In the genomic region with DNA sequence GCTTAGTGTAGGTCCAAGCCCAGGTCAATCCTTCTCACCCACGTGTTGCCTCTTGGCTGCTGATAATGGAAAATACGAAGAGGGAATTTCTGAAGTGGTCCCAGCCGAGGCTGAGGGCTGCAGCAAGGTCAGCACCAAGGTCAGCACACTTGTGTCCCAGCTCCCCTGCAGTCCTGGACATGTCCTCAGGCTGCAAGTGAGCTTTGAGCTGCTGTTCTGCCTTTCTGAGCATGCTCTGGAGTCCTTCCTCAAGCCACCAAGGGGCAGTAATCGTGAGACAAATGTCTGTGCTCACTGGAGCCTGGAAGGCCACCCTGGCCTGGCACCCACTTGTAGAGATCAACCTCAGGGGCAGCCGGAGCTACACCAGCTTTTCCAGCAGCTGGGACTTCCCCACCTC, we compare ENCODE assay signal across 28 cellular contexts. TPM values are rescaled to one million over a fixed set of nuclear protein-coding genes. Genes with fewer than 3 reads are reported as not detected.
DNase-seq lines count a peak whose midpoint lies in the region; ATAC-seq, FAIRE-seq and TF ChIP-seq lines count a peak whose summit lies in the region.
"Had no signal": no experiment of that assay in that cellular context is flagged by ENCODE, and none has a peak within 500 bp of the region (broad histone marks: within the 10 kb centered on the region; RNA-seq: fewer than 3 reads in every experiment).

No MANE protein-coding gene starts in this region.

- H2BK20ac ChIP-seq in IMR-90 (ENCODE audit: low read depth, low read length), result no peak overlapping the region

- H3K4me1 Mint-ChIP-seq in nephron progenitor cell (no peaks in the 10 kb centered on the region), neural progenitor cell (no peaks in the 10 kb centered on the region)
- H3K4me1 Mint-ChIP-seq: natural killer cell had no signal

- H3K4me3 Mint-ChIP-seq in nephron progenitor cell, result no peak overlapping the region
- no peak overlapping the region for H3K4me3 Mint-ChIP-seq in neural progenitor cell
- H3K4me3 Mint-ChIP-seq: activated CD4-positive, alpha-beta memory T cell treated with anti-CD3 and anti-CD28 coated beads for 36 hours; natural killer cell; stimulated activated naive B cell treated with anti-CD40 and anti-IgM and Interleukin-4, amounts not matched to agents 10 μg/mL and 1 μg/mL and 100 μg/mL, for 72 hours had no signal

- H3K4me1 ChIP-seq in IMR-90 (ENCODE audit: control insufficient read depth, insufficient read depth, low read length) (no peaks in the 10 kb centered on the region), K562 (replicated peaks in 1 of 2; ENCODE audit: control insufficient read depth in 2 of 2, insufficient read depth in 2 of 2, low read length in 2 of 2) (peaks cover 0 to 3% of the 10 kb centered on the region in 2 experiments; a peak in 1 of 5 replicates), neural progenitor cell (no peaks in the 10 kb centered on the region)
- H3K4me1 ChIP-seq: tibial artery had no signal

- H2AK9ac ChIP-seq in IMR-90 (replicated peaks; ENCODE audit: low read depth, low read length, poor library complexity), result no peak overlapping the region

- H3K79me2 ChIP-seq in K562 (ENCODE audit: control insufficient read depth, insufficient read depth, low read length), result no peaks in the 10 kb centered on the region
- H3K79me2 ChIP-seq in neural progenitor cell (ENCODE audit: low read depth), result no peaks in the 10 kb centered on the region

- H3K9me3 Mint-ChIP-seq in nephron progenitor cell, result no peaks in the 10 kb centered on the region
- no peaks in the 10 kb centered on the region for H3K9me3 Mint-ChIP-seq in neural progenitor cell
- H3K9me3 Mint-ChIP-seq: activated CD4-positive, alpha-beta memory T cell treated with anti-CD3 and anti-CD28 coated beads for 36 hours; natural killer cell had no signal

- H3K79me1 ChIP-seq in IMR-90 (ENCODE audit: low read depth in 1 of 2, low read length in 2 of 2), result no peaks in the 10 kb centered on the region

- no peak overlapping the region for H3K27ac Mint-ChIP-seq in nephron progenitor cell
- H3K27ac Mint-ChIP-seq in neural progenitor cell, result no peak overlapping the region
- H3K27ac Mint-ChIP-seq: activated CD4-positive, alpha-beta memory T cell treated with anti-CD3 and anti-CD28 coated beads for 36 hours; natural killer cell; stimulated activated naive B cell treated with anti-CD40 and anti-IgM and Interleukin-4, amounts not matched to agents 10 μg/mL and 1 μg/mL and 100 μg/mL, for 72 hours had no signal

- H3K36me3 Mint-ChIP-seq in nephron progenitor cell (ENCODE audit: low read depth) (no peaks in the 10 kb centered on the region), neural progenitor cell (no peaks in the 10 kb centered on the region)
- H3K36me3 Mint-ChIP-seq: activated CD4-positive, alpha-beta memory T cell treated with anti-CD3 and anti-CD28 coated beads for 36 hours; natural killer cell; stimulated activated naive B cell treated with anti-CD40 and anti-IgM and Interleukin-4, amounts not matched to agents 10 μg/mL and 1 μg/mL and 100 μg/mL, for 72 hours had no signal

- H3K4me2 ChIP-seq in IMR-90 (ENCODE audit: low read depth, low read length), result no peak overlapping the region
- no peak overlapping the region for H3K4me2 ChIP-seq in K562 (ENCODE audit: insufficient read depth, low read length)
- H3K4me2 ChIP-seq in neural progenitor cell, result no peak overlapping the region

- FAIRE-seq in K562 (lab: Jason Lieb, UNC), result no peak
- FAIRE-seq: frontal cortex had no signal

- no peak overlapping the region for H2BK5ac ChIP-seq in IMR-90 (ENCODE audit: low read depth, low read length, poor library complexity, severe bottlenecking)

- H3K56ac ChIP-seq in IMR-90 (ENCODE audit: extremely low read depth, insufficient read depth, low read length), result no peak overlapping the region

- no peak overlapping the region for H3K23ac ChIP-seq in IMR-90 (ENCODE audit: low read depth, low read length)

- H3K9me3 ChIP-seq in IMR-90 (ENCODE audit: control insufficient read depth, insufficient read depth, low read length) (no peaks in the 10 kb centered on the region), K562 (replicated peaks; ENCODE audit: control insufficient read depth, insufficient read depth, low read depth, low read length) (no peaks in the 10 kb centered on the region), neural progenitor cell (ENCODE audit: low read depth) (no peaks in the 10 kb centered on the region)
- H3K9me3 ChIP-seq: tibial artery had no signal

- BruUV-seq in IMR-90 (replicated peaks; lab: Mats Ljungman, UMichigan) (no TSS peak), K562 (replicated peaks; lab: Mats Ljungman, UMichigan) (no TSS peak)

- no peak for ATAC-seq in IMR-90 (ENCODE audit: low read depth)
- peak; percentile 67 for ATAC-seq in K562
- ATAC-seq in GM18858 (IDR thresholded peaks at IDR 0.05; ENCODE audit: unreplicated experiment), result no peak
- ATAC-seq: natural killer cell; Panc1; stimulated activated naive B cell treated with anti-CD40 and anti-IgM and Interleukin-4, amounts not matched to agents 10 μg/mL and 1 μg/mL and 100 μg/mL, for 72 hours had no signal

- no peak overlapping the region for H4K8ac ChIP-seq in IMR-90 (ENCODE audit: low read depth in 2 of 2, low read length in 2 of 2)

- POLR2A ChIA-PET in IMR-90 (lab: Charles Lee; ENCODE audit: unreplicated experiment), result interaction anchor here (0.6 kb wide), 1 partner anchor 811 kb away, joined by 3 read pairs; no protein-coding TSS in a partner anchor
- POLR2A ChIA-PET in K562 (lab: Yijun Ruan, JAX), result interaction anchor here (0.7 to 1.3 kb wide), 2 partner anchors 15 to 85 kb away, joined by 3 read pairs; no protein-coding TSS in a partner anchor

- intact Hi-C loops in IMR-90 (cut with micrococcal nuclease) (no loop called here), K562 (cut with micrococcal nuclease) (no loop called here)

- H3K4me3 ChIP-seq in IMR-90 (ENCODE audit: insufficient read depth, low read depth, low read length) (no peak overlapping the region), K562 (no peak overlapping the region), neural progenitor cell (no peak overlapping the region)
- H3K4me3 ChIP-seq: cardiac muscle cell, dorsolateral prefrontal cortex, tibial artery had no signal

- H3K14ac ChIP-seq in IMR-90 (replicated peaks; ENCODE audit: low read depth, low read length), result no peak overlapping the region

- no peak overlapping the region for H2BK15ac ChIP-seq in IMR-90 (ENCODE audit: low read depth, low read length)

- TF ChIP-seq EP300 in K562 (IDR thresholded peaks at IDR 0.05; ENCODE audit: low read length), result no peak

- peak; percentile 67 for DNase-seq in ELF-1 (ENCODE audit: low read depth, low spot score)
- DNase-seq in IMR-90, result no peak
- peak in 1 of 4 experiments; percentile 21 for DNase-seq in K562 (ENCODE audit: extremely low read depth in 1 of 4, low spot score in 3 of 4)
- DNase-seq in nephron progenitor cell, result peak; percentile 42
- DNase-seq in AG20443 (ENCODE audit: low spot score), result no peak
- no peak for DNase-seq in neural progenitor cell (ENCODE audit: low spot score)
- DNase-seq: activated CD4-positive, alpha-beta memory T cell treated with anti-CD3 and anti-CD28 coated beads for 36 hours; activated T-cell treated with anti-CD3 and anti-CD28 coated beads, Interleukin-2, amount 50 U/mL, for 1 hour; amniotic stem cell; DND-41; dorsolateral prefrontal cortex; hypothalamus; mesenchymal stem cell; natural killer cell; NCI-H1694; stimulated activated CD4-positive, alpha-beta T cell treated with anti-CD3 and anti-CD28 coated beads, Interleukin-1b, Interleukin-23, amount 100 ng/mL, for 48 hours; stimulated activated naive B cell treated with anti-CD40 and anti-IgM and Interleukin-4, amounts not matched to agents 10 μg/mL and 1 μg/mL and 100 μg/mL, for 72 hours; T-helper 2 cell; tibial artery; WERI-Rb-1 had no signal

- H3K27me3 Mint-ChIP-seq in nephron progenitor cell (ENCODE audit: low read depth, poor library complexity), result peaks cover 27% of the 10 kb centered on the region
- peaks cover 2% of the 10 kb centered on the region for H3K27me3 Mint-ChIP-seq in neural progenitor cell (ENCODE audit: insufficient read depth, low read depth)

- TF ChIP-seq POLR2A in IMR-90 (IDR thresholded peaks at IDR 0.05; ENCODE audit: low read depth, low read length) (no peak), K562 (conservative IDR thresholded peaks at IDR 0.05) (no peak)

- no peak overlapping the region for H2AK5ac ChIP-seq in IMR-90 (ENCODE audit: low read depth, low read length)

- H3K27me3 ChIP-seq in IMR-90 (ENCODE audit: control insufficient read depth, insufficient read depth, low read length) (peaks cover 12% of the 10 kb centered on the region), K562 (ENCODE audit: control insufficient read depth in 2 of 2, insufficient read depth in 2 of 2, low read length in 2 of 2) (peaks cover 48 to 63% of the 10 kb centered on the region in 2 experiments), neural progenitor cell (no peaks in the 10 kb centered on the region)

- H3K36me3 ChIP-seq in IMR-90 (ENCODE audit: control insufficient read depth, insufficient read depth, low read length) (no peaks in the 10 kb centered on the region), K562 (ENCODE audit: control insufficient read depth, insufficient read depth, low read length) (no peaks in the 10 kb centered on the region), neural progenitor cell (no peaks in the 10 kb centered on the region)
- H3K36me3 ChIP-seq: cardiac muscle cell, tibial artery, WERI-Rb-1 had no signal

- H3K4ac ChIP-seq in IMR-90 (ENCODE audit: low read depth, low read length), result no peak overlapping the region

- TF ChIP-seq RAD21 in IMR-90 (IDR thresholded peaks at IDR 0.05; ENCODE audit: low read length), result no peak
- no peak for TF ChIP-seq RAD21 in K562 (CRISPR knock-in tag; conservative IDR thresholded peaks at IDR 0.05 in 1 of 2, IDR thresholded peaks at IDR 0.05 in 1 of 2)

- TF ChIP-seq CTCF in IMR-90 (conservative IDR thresholded peaks at IDR 0.05; ENCODE audit: low read depth, low read length), result no peak
- no peak for TF ChIP-seq CTCF in K562 (IDR thresholded peaks at IDR 0.05 in 2 of 3, conservative IDR thresholded peaks at IDR 0.05 in 1 of 3; ENCODE audit: insufficient read depth in 2 of 3, low read depth in 1 of 3, low read length in 3 of 3)
- TF ChIP-seq CTCF in nephron progenitor cell (IDR thresholded peaks at IDR 0.05), result no peak
- TF ChIP-seq CTCF in neural progenitor cell (IDR thresholded peaks at IDR 0.05), result no peak

- no peaks in the 10 kb centered on the region for H4K20me1 ChIP-seq in IMR-90 (ENCODE audit: insufficient read depth, low read length)
- 0 out of 2 replicates have a peak, but pooled peaks cover 11% of the 10 kb centered on the region for H4K20me1 ChIP-seq in K562 (replicated peaks; ENCODE audit: control insufficient read depth, insufficient read depth, low read length)
- no peaks in the 10 kb centered on the region for H4K20me1 ChIP-seq in neural progenitor cell (ENCODE audit: low read depth)

- in situ Hi-C loops in IMR-90 (cut with MboI; ENCODE audit: low sequenced_read_pairs) (no loop called here), K562 (cut with MboI) (no loop called here)

- no peak overlapping the region for H3K18ac ChIP-seq in IMR-90 (ENCODE audit: low read depth, low read length)

- H3K27ac ChIP-seq in IMR-90 (ENCODE audit: insufficient read depth, low read length) (no peak overlapping the region), K562 (ENCODE audit: extremely low read depth, low read depth, low read length) (no peak overlapping the region), neural progenitor cell (no peak overlapping the region)
- H3K27ac ChIP-seq: cardiac muscle cell, dorsolateral prefrontal cortex, tibial artery, WERI-Rb-1 had no signal

- H3K9me1 ChIP-seq in IMR-90 (ENCODE audit: insufficient read depth, low read length), result no peaks in the 10 kb centered on the region
- H3K9me1 ChIP-seq in K562 (ENCODE audit: control insufficient read depth, insufficient read depth, low read length), result no peaks in the 10 kb centered on the region

- H2AFZ ChIP-seq in IMR-90 (replicated peaks; ENCODE audit: low read length, poor library complexity), result peak overlapping the region; percentile 14
- no peak overlapping the region for H2AFZ ChIP-seq in K562 (ENCODE audit: low read depth, low read length)
- no peak overlapping the region for H2AFZ ChIP-seq in neural progenitor cell (replicated peaks)

- H2BK120ac ChIP-seq in IMR-90 (ENCODE audit: low read depth, low read length), result no peak overlapping the region

- no peaks in the 10 kb centered on the region for H3F3A ChIP-seq in neural progenitor cell (ENCODE audit: low read depth)

- dilution Hi-C loops in IMR-90 (cut with HindIII; ENCODE audit: low sequenced_read_pairs, unreplicated experiment), result no loop called here

- H4K91ac ChIP-seq in IMR-90 (ENCODE audit: insufficient read depth, low read depth, low read length), result no peak overlapping the region

- WGBS in IMR-90 (ENCODE audit: extremely low coverage in 2 of 2, insufficient read length in 1 of 2), 2 experiments, result 7% methylated on average over 3 of the region's 5 CpGs; no CpG with 5 or more reads in 1 of the 2 experiments
- WGBS in K562 (ENCODE audit: insufficient coverage, low coverage, missing lambda C conversion rate), result 0% methylated on average over 5 of the region's 5 CpGs

- no peak overlapping the region for H4K5ac ChIP-seq in IMR-90 (ENCODE audit: low read depth, low read length)

- H3K9ac ChIP-seq in IMR-90 (ENCODE audit: low read depth, low read length) (no peak overlapping the region), K562 (ENCODE audit: insufficient read depth in 1 of 2, low read depth in 2 of 2, low read length in 2 of 2) (no peak overlapping the region), neural progenitor cell (no peak overlapping the region)

- CTCF ChIA-PET in IMR-90 (lab: Yijun Ruan, JAX), result no interaction called here
- CTCF ChIA-PET in K562 (lab: Yijun Ruan, JAX; ENCODE audit: low intra/inter-chr PET ratio), result no interaction called here

RNA-seq across cellular contexts. Expression of a gene that starts 28.3 kb away (rescaled TPM):
- total RNA-seq in IMR-90 (2012; rRNA removed) (not detected in 2 replicates), K562 (2014; rRNA removed) (not detected in 2 replicates), K562 (2014; rRNA removed; fragmentation: Illumina TruSeq; extraction: Trizol) (not detected in 2 replicates), K562 (2015; rRNA removed; fragmentation: Illumina TruSeq; extraction: Trizol) (not detected in 2 replicates), K562 (2021) (not detected in 2 replicates), neural progenitor cell (ENCODE audit: low replicate concordance) (not detected in 2 replicates)
- polyA plus RNA-seq in IMR-90 (2012; rRNA removed) (not detected in 2 replicates), K562 (2011; rRNA removed) (not detected in 2 replicates), K562 (2014; fragmentation: Illumina TruSeq; extraction: Trizol) (not detected in 2 replicates), K562 (2014; fragmentation: Nextera tagmentation; extraction: Ambion mirVana) (not detected), K562 (2014; rRNA removed) (not detected in 2 replicates)
- not detected in 2 replicates for polyA plus RNA-seq in IMR-90 (2012; cell fraction: cytosol; rRNA removed)
- polyA plus RNA-seq in IMR-90 (2012; cell fraction: nucleus; rRNA removed; ENCODE audit: low replicate concordance), result not detected in 2 replicates
- total RNA-seq in K562 (2011; cell fraction: chromatin; rRNA removed; ENCODE audit: low replicate concordance), result not detected in 2 replicates
- total RNA-seq in K562 (2011; cell fraction: nucleolus; rRNA removed), result not detected in 2 replicates
- not detected in 2 replicates for total RNA-seq in K562 (2011; cell fraction: nucleoplasm; rRNA removed)
- not detected in 2 replicates for polyA plus RNA-seq in K562 (2011; cell fraction: cytosol; rRNA removed)
- polyA plus RNA-seq in K562 (2011; cell fraction: nucleus; rRNA removed), result not detected in 2 replicates
- polyA plus RNA-seq in K562 (2012), result 0.17 TPM in 1 of 2 replicates, not detected in the other
- not detected in 2 replicates for polyA minus RNA-seq in K562 (2011; rRNA and poly(A)+ RNA removed)
- polyA minus RNA-seq in K562 (2011; cell fraction: cytosol; rRNA and poly(A)+ RNA removed), result not detected in 2 replicates
- not detected in 2 replicates for polyA minus RNA-seq in K562 (2011; cell fraction: nucleus; rRNA and poly(A)+ RNA removed)
- total RNA-seq: activated CD4-positive, alpha-beta memory T cell treated with anti-CD3 and anti-CD28 coated beads for 36 hours; cardiac muscle cell; frontal cortex; kidney epithelial cell; MCF 10A; natural killer cell; SK-MEL-5; skeletal muscle tissue had no signal
- polyA plus RNA-seq: cardiac muscle cell had no signal

Comparison
In these comparisons a context has a peak if more than half of its experiments do, and no peak if none do; other contexts are left out.
1. DNase-seq: peak in ELF-1 (single experiment) and nephron progenitor cell (single experiment); none in IMR-90 (single experiment), AG20443 (single experiment) and neural progenitor cell (single experiment).